In the genomic region with DNA sequence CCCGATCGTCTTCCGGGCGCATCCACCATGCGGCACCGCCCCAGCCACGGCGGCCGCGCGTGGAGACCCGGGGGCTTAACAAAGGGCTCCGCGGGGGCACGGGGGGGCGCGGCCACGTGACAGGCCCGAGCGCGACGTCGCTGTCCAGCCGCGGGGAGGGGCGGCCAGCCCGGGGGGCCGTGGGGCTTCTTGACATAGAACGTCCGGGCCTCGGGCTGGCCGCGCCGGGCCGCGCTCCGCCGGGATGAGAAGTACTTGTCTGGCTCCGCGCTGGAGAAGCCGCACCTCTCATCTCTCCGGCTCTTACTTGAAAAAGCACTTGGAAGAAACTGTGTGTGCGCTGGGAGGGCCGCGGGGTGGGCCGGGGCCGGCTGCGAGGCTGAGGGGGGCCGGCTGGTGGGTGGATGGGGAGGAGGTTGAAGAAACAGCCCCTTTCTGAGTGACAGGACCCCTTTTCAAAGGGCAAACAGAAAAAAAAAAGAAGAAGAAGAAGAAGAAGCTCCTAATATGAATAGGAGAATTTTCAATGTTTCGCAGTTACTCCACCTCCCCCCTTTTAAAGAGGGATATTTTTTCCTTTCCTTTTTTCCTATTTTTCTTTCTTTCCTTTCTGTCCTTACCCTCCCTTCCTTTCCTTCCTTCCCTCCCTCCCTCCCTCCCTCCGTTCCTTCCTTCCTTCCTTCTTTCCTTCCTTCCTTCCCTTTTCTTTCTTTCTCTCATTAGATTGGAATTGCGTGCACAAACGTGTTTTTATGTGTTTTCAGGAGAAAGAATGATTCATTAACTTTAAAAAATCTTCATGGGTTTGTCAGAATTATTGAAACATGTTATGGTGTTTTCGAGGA, we compare ENCODE assay signal across 10 cellular contexts. TPM values are rescaled to one million over a fixed set of nuclear protein-coding genes. Genes with fewer than 3 reads are reported as not detected.
DNase-seq lines count a peak whose midpoint lies in the region; ATAC-seq and TF ChIP-seq lines count a peak whose summit lies in the region.
"Had no signal": no experiment of that assay in that cellular context is flagged by ENCODE, and none has a peak within 500 bp of the region (broad histone marks: within the 10 kb centered on the region; RNA-seq: fewer than 3 reads in every experiment).

No MANE protein-coding gene starts in this region.

- no peaks in the 10 kb centered on the region for H3K36me3 ChIP-seq in fibroblast of lung (ENCODE audit: control insufficient read depth, insufficient read depth, low read length)

- H3K4me3 ChIP-seq in fibroblast of lung (replicated peaks in 1 of 4; ENCODE audit: control extremely low read depth in 1 of 4, insufficient read depth in 1 of 4, low read depth in 3 of 4, low read length in 4 of 4): peak overlapping the region; percentile 32 to 61 (median 40)

- H4K20me1 ChIP-seq in fibroblast of lung (ENCODE audit: control insufficient read depth, extremely low read depth, insufficient read depth, low read length): no peaks in the 10 kb centered on the region

- no peak for ATAC-seq in HG02588 (IDR thresholded peaks at IDR 0.05; ENCODE audit: unreplicated experiment)
- ATAC-seq: Panc1 had no signal

- intact Hi-C loops in posterior vena cava (cut with DNase I): no loop called here

- H3K4me1 ChIP-seq in fibroblast of lung (ENCODE audit: control insufficient read depth, extremely low read depth, insufficient read depth, low read length): peaks cover 10% of the 10 kb centered on the region

- H3K79me2 ChIP-seq in fibroblast of lung (ENCODE audit: control insufficient read depth, insufficient read depth, low read length): peaks cover 32% of the 10 kb centered on the region

- DNase-seq in COLO668 (lab: John Stamatoyannopoulos, UW; ENCODE audit: unreplicated experiment): peak; percentile 17
- DNase-seq in NCI-H69 (lab: John Stamatoyannopoulos, UW): peak; percentile 96
- peak; percentile 70 to 79 for DNase-seq in fibroblast of lung (ENCODE audit: low read depth in 2 of 2)
- peak; percentile 88 for DNase-seq in posterior vena cava (ENCODE audit: low spot score)
- DNase-seq in Ammon's horn (ENCODE audit: low spot score): no peak
- no peak for DNase-seq in activated CD8-positive, alpha-beta memory T cell treated with anti-CD3 and anti-CD28 coated beads, Interleukin-2, amount 50 U/mL, for 48 hours
- no peak for DNase-seq in inferior parietal cortex (ENCODE audit: extremely low spot score)
- DNase-seq: activated CD8-positive, alpha-beta memory T cell treated with anti-CD3 and anti-CD28 coated beads for 24 hours had no signal

- peak overlapping the region; percentile 34 for H2AFZ ChIP-seq in fibroblast of lung (ENCODE audit: low read length)

- H3K9ac ChIP-seq in fibroblast of lung (ENCODE audit: insufficient read depth, low read length): peak overlapping the region; percentile 67

- H3K9me3 ChIP-seq in fibroblast of lung (ENCODE audit: control insufficient read depth, insufficient read depth, low read depth, low read length): no peaks in the 10 kb centered on the region

- H3K27ac ChIP-seq in fibroblast of lung (ENCODE audit: insufficient read depth, low read length): peak overlapping the region; percentile 91

- no peaks in the 10 kb centered on the region for H3K27me3 ChIP-seq in fibroblast of lung (ENCODE audit: control insufficient read depth, insufficient read depth, low read length)

- no peak for TF ChIP-seq CTCF in fibroblast of lung (conservative IDR thresholded peaks at IDR 0.05 in 1 of 2, IDR thresholded peaks at IDR 0.05 in 1 of 2; ENCODE audit: low read depth in 1 of 2, low read length in 2 of 2)

- peak overlapping the region; percentile 64 for H3K4me2 ChIP-seq in fibroblast of lung (ENCODE audit: extremely low read depth, insufficient read depth, low read length)

RNA-seq across cellular contexts. Expression of a gene that starts 21.3 kb away (rescaled TPM):
- total RNA-seq in fibroblast of lung (63.7 and 90.8 TPM in 2 replicates), posterior vena cava (10 to 100 TPM; 31.5 to 41.7 TPM)
- polyA plus RNA-seq in fibroblast of lung: 64.4 and 90.5 TPM in 2 replicates
- polyA plus RNA-seq in fibroblast of lung (2012): 94.8 and 115 TPM in 2 replicates
- polyA minus RNA-seq in fibroblast of lung (ENCODE audit: low replicate concordance): 230 and 328 TPM in 2 replicates

RNA-seq across cellular contexts. Expression of a gene that starts 23.3 kb away (rescaled TPM):
- total RNA-seq in fibroblast of lung (33.6 and 44.6 TPM in 2 replicates), posterior vena cava (10 to 100 TPM; 19.7 to 25.6 TPM)
- 22.4 and 29.6 TPM in 2 replicates for polyA plus RNA-seq in fibroblast of lung
- polyA plus RNA-seq in fibroblast of lung (2012): 28.6 and 29.3 TPM in 2 replicates
- polyA minus RNA-seq in fibroblast of lung (ENCODE audit: low replicate concordance): 4.1 and 6.4 TPM in 2 replicates

Comparison
In these comparisons a context has a peak if more than half of its experiments do, and no peak if none do; other contexts are left out.
1. DNase-seq: peak in COLO668 (single experiment), NCI-H69 (single experiment), fibroblast of lung (2 of 2) and posterior vena cava (single experiment); none in Ammon's horn (single experiment), activated CD8-positive, alpha-beta memory T cell treated with anti-CD3 and anti-CD28 coated beads, Interleukin-2, amount 50 U/mL, for 48 hours (single experiment) and inferior parietal cortex (single experiment).